Comparison of ENCODE assay signal across 15 cellular contexts in the genomic region with DNA sequence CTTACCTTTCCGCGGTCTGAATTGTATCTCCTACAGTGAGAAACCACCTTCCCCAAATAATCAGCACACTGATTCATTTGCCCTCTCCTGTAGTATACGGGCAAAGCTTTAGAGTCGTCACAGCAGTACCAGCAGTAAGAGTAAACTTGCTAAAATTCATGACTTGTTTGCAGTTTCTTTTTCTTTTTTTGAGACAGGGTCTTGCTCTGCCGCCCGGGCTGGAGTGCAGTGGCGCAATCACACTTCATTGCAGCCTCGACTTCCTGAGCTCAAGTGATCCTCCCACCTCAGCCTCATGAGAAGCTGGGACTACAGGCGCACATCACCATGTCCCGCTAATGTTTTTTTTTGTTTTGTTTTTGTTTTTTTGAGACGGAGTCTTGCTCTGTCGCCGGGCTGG. TPM values are rescaled to one million over a fixed set of nuclear protein-coding genes. Genes with fewer than 3 reads are reported as not detected.
DNase-seq lines count a peak whose midpoint lies in the region; ATAC-seq and TF ChIP-seq lines count a peak whose summit lies in the region.
"Had no signal": no experiment of that assay in that cellular context is flagged by ENCODE, and none has a peak within 500 bp of the region (broad histone marks: within the 10 kb centered on the region; RNA-seq: fewer than 3 reads in every experiment).

No MANE protein-coding gene starts in this region.

- H3K27me3 ChIP-seq in neural progenitor cell (no peaks in the 10 kb centered on the region), sigmoid colon (no peaks in the 10 kb centered on the region)
- H3K27me3 ChIP-seq: Peyer's patch had no signal

- peaks cover 2% of the 10 kb centered on the region for H3K36me3 Mint-ChIP-seq in neural progenitor cell
- H3K36me3 Mint-ChIP-seq in WTC11: peaks cover 22% of the 10 kb centered on the region

- H3K27me3 Mint-ChIP-seq in neural progenitor cell (ENCODE audit: insufficient read depth, low read depth) (no peaks in the 10 kb centered on the region), WTC11 (ENCODE audit: low read depth) (no peaks in the 10 kb centered on the region)

- CTCF ChIA-PET in WTC11 (lab: Charles Lee): interaction anchor here (1.0 to 1.5 kb wide), 3 partner anchors 12 to 57 kb away, joined by 3 read pairs; a partner anchor contains a TSS

- H3K4me3 ChIP-seq in GM12865 (ENCODE audit: low read depth, low read length): peak overlapping the region; percentile 61
- no peak overlapping the region for H3K4me3 ChIP-seq in neural progenitor cell
- no peak overlapping the region for H3K4me3 ChIP-seq in sigmoid colon
- H3K4me3 ChIP-seq: Peyer's patch had no signal

- peak overlapping the region; percentile 16 for H3K27ac Mint-ChIP-seq in neural progenitor cell
- no peak overlapping the region for H3K27ac Mint-ChIP-seq in WTC11

- TF ChIP-seq CTCF in GM12865 (IDR thresholded peaks at IDR 0.05; ENCODE audit: insufficient read depth, low read depth, low read length, missing control alignments) (no peak), neural progenitor cell (IDR thresholded peaks at IDR 0.05) (no peak), sigmoid colon (IDR thresholded peaks at IDR 0.05) (no peak), WTC11 (IDR thresholded peaks at IDR 0.05) (no peak)

- no peak overlapping the region for H3K9ac ChIP-seq in neural progenitor cell

- no peak for TF ChIP-seq POLR2A in sigmoid colon (IDR thresholded peaks at IDR 0.05)

- H2AFZ ChIP-seq in neural progenitor cell (replicated peaks): no peak overlapping the region

- no peaks in the 10 kb centered on the region for H3K4me1 Mint-ChIP-seq in neural progenitor cell
- H3K4me1 Mint-ChIP-seq in WTC11: no peaks in the 10 kb centered on the region

- H3K4me2 ChIP-seq in neural progenitor cell: no peak overlapping the region

- POLR2A ChIA-PET in WTC11 (lab: Charles Lee): no interaction called here

- DNase-seq in GM12865 (ENCODE audit: low read depth): peak; percentile 64
- peak; percentile 26 to 41 for DNase-seq in Kasumi-1 (lab: John Stamatoyannopoulos, UW)
- DNase-seq in RPMI8226: peak; percentile 23
- no peak for DNase-seq in neural progenitor cell (ENCODE audit: low spot score)
- DNase-seq in GM19238 (ENCODE audit: insufficient read length, low spot score): no peak
- DNase-seq in sigmoid colon: no peak
- DNase-seq in WTC11 (ENCODE audit: low spot score): no peak
- DNase-seq: C1 segment of cervical spinal cord, DMS 273 treated with DMSO at 0.1 percent for 48 hours, EL, NCI-H1092 treated with DMSO at 0.1 percent for 48 hours, NCI-H1694, Peyer's patch, SHP77, T-helper 2 cell had no signal

- H3K9me3 Mint-ChIP-seq in neural progenitor cell (no peaks in the 10 kb centered on the region), WTC11 (no peaks in the 10 kb centered on the region)

- no peak for ATAC-seq in WTC11

- no peaks in the 10 kb centered on the region for H3K9me3 ChIP-seq in neural progenitor cell (ENCODE audit: low read depth)
- no peaks in the 10 kb centered on the region for H3K9me3 ChIP-seq in sigmoid colon
- H3K9me3 ChIP-seq: Peyer's patch had no signal

- H3K27ac ChIP-seq in neural progenitor cell (no peak overlapping the region), sigmoid colon (no peak overlapping the region)
- H3K27ac ChIP-seq: Peyer's patch had no signal

- H3K4me3 Mint-ChIP-seq in neural progenitor cell (no peak overlapping the region), WTC11 (no peak overlapping the region)

- intact Hi-C loops in sigmoid colon (cut with DNase I): no loop called here

- H3F3A ChIP-seq in neural progenitor cell (ENCODE audit: low read depth): no peaks in the 10 kb centered on the region

- no peaks in the 10 kb centered on the region for H4K20me1 ChIP-seq in neural progenitor cell (ENCODE audit: low read depth)

- WGBS in sigmoid colon, 2 donors: 80 to 92% methylated on average over 13 of the region's 13 CpGs

- H3K4me1 ChIP-seq in neural progenitor cell (no peaks in the 10 kb centered on the region), sigmoid colon (no peaks in the 10 kb centered on the region)

- no peak for TF ChIP-seq EP300 in sigmoid colon (IDR thresholded peaks at IDR 0.05)

- no peaks in the 10 kb centered on the region for H3K36me3 ChIP-seq in neural progenitor cell
- H3K36me3 ChIP-seq in sigmoid colon: no peaks in the 10 kb centered on the region
- H3K36me3 ChIP-seq: Peyer's patch had no signal

- H3K79me2 ChIP-seq in neural progenitor cell (ENCODE audit: low read depth): no peaks in the 10 kb centered on the region

TF ChIP-seq in WTC11, 78 proteins besides CTCF, POLR2A, EP300 and RAD21:
- TF ChIP-seq ZBTB21 (CRISPR knock-in tag; IDR thresholded peaks at IDR 0.05; ENCODE audit: borderline replicate concordance): no peak
- TF ChIP-seq, protein P1, sequence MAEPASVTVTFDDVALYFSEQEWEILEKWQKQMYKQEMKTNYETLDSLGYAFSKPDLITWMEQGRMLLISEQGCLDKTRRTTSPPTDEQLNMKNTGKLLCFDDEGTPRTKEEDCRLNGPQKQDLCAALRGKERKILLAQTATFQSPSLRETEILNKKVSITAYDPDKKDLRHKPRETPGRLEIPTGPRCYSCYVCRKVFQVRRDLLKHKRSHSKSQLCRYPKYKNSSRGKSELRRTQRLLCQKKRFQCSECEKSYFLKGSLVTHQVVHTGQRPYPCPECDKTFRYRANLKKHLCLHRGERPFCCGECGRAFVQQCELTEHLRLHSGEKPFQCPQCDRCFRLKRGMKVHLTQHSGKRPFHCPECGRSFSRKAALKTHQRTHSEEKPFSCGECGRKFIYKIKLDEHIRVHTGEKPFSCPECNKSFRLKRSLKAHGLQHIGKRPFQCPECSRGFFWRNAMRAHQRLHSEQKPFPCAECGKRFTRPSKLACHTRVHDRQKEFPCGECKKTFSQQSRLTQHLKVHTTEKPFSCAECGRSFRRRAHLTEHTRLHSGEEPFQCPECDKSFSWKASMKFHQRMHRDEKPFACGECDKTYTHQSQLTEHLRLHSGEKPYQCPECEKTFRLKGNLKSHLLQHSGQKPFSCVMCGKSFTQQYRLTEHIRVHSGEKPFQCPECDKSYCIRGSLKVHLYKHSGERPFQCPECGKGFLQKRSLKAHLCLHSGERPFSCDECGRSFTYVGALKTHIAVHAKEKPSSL (CRISPR knock-in tag; conservative IDR thresholded peaks at IDR 0.05): no peak
- TF ChIP-seq, protein P2, sequence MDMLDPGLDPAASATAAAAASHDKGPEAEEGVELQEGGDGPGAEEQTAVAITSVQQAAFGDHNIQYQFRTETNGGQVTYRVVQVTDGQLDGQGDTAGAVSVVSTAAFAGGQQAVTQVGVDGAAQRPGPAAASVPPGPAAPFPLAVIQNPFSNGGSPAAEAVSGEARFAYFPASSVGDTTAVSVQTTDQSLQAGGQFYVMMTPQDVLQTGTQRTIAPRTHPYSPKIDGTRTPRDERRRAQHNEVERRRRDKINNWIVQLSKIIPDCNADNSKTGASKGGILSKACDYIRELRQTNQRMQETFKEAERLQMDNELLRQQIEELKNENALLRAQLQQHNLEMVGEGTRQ (CRISPR knock-in tag; IDR thresholded peaks at IDR 0.05): no peak
- no peak for TF ChIP-seq TP53 (CRISPR knock-in tag; IDR thresholded peaks at IDR 0.05)
- TF ChIP-seq MYBL2 (CRISPR knock-in tag; IDR thresholded peaks at IDR 0.05): no peak

RNA-seq across cellular contexts. Expression of a gene that starts 11.9 kb away (rescaled TPM):
- total RNA-seq in neural progenitor cell (ENCODE audit: low replicate concordance) (16.4 and 24.9 TPM in 2 replicates), sigmoid colon (1 to 10 TPM; 1.3 to 4.6 (median 2.9) TPM), WTC11 (2021) (65.7 to 70.1 TPM (median 67.0 TPM) in 3 replicates)
- polyA plus RNA-seq in sigmoid colon: 10 to 100 TPM in 2 of 3 donors, 1 to 10 TPM in 1; 2.4 to 26.5 (median 18.3) TPM

RNA-seq across cellular contexts. Expression of a gene that starts 16.2 kb away (rescaled TPM):
- total RNA-seq in neural progenitor cell (ENCODE audit: low replicate concordance) (15.8 and 38.6 TPM in 2 replicates), sigmoid colon (10 to 100 TPM in 2 of 4 donors, 1 to 10 TPM in 2; 7.9 to 18.9 (median 12.0) TPM), WTC11 (2021) (25.7 to 30.1 TPM (median 27.8 TPM) in 3 replicates)
- polyA plus RNA-seq in sigmoid colon: 10 to 100 TPM; 16.2 to 37.0 (median 31.2) TPM

RNA-seq across cellular contexts. Expression of a gene that starts 50.6 kb away (rescaled TPM):
- total RNA-seq in neural progenitor cell (ENCODE audit: low replicate concordance) (2.5 and 7.2 TPM in 2 replicates), sigmoid colon (1 to 10 TPM; 3.7 to 4.8 (median 4.7) TPM), WTC11 (2021) (28.3 to 31.3 TPM (median 29.0 TPM) in 3 replicates)
- polyA plus RNA-seq in sigmoid colon: 10 to 100 TPM in 2 of 3 donors, 1 to 10 TPM in 1; 9.0 to 24.0 (median 16.1) TPM

Comparison
In these comparisons a context has a peak if more than half of its experiments do, and no peak if none do; other contexts are left out.
1. DNase-seq: peak in GM12865 (single experiment), Kasumi-1 (2 of 2) and RPMI8226 (single experiment); none in neural progenitor cell (single experiment), GM19238 (single experiment), sigmoid colon (single experiment) and WTC11 (single experiment).